ENCODE assay signal across 15 cellular contexts in the genomic region with DNA sequence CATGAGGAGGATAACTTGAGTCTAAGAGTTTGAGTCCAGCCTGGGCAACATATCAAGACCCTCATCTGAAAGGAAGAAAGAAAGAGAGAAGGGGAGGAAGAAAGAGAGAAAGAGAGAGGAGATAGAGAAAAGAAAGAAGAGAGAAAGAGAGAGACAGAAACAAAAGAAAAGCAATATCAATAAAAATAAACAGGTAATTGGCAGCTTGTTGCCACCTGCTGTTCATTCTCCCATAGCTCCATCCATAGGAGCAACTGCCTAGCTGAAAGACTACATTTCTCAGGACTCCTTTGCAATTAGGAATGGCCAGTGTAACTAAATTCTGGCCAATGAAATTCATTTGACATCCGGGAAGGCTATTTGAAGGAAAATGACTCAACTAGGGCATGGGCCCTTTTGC.
"Had no signal": no experiment of that assay in that cellular context is flagged by ENCODE, and none has a peak within 500 bp of the region (broad histone marks: within the 10 kb centered on the region; RNA-seq: fewer than 3 reads in every experiment).

No MANE protein-coding gene starts in this region.

- H3K36me3 Mint-ChIP-seq: natural killer cell treated with Interleukin-12 subunit alpha and Interleukin-12 subunit beta and Interleukin-15 and Interleukin-18, amount 100 ng/mL, for 72 hours; stimulated activated memory B cell treated with anti-CD40 and anti-IgM and Interleukin-4, amounts not matched to agents 10 μg/mL and 1 μg/mL and 100 μg/mL, for 72 hours had no signal

- ATAC-seq: activated CD8-positive, alpha-beta memory T cell treated with anti-CD3 and anti-CD28 coated beads, Interleukin-2, amount 10 ng/mL, durations not matched to agents 7 days and 5 days; gastrocnemius medialis; heart right ventricle; left lobe of liver; natural killer cell treated with Interleukin-12 subunit alpha and Interleukin-12 subunit beta and Interleukin-15 and Interleukin-18, amount 100 ng/mL, for 72 hours; right cardiac atrium; stimulated activated memory B cell treated with anti-CD40 and anti-IgM and Interleukin-4, amounts not matched to agents 10 μg/mL and 1 μg/mL and 100 μg/mL, for 72 hours had no signal

- H3K27ac Mint-ChIP-seq: progenitor cell of endocrine pancreas; stimulated activated memory B cell treated with anti-CD40 and anti-IgM and Interleukin-4, amounts not matched to agents 10 μg/mL and 1 μg/mL and 100 μg/mL, for 72 hours had no signal

- H3K9me3 Mint-ChIP-seq: natural killer cell treated with Interleukin-12 subunit alpha and Interleukin-12 subunit beta and Interleukin-15 and Interleukin-18, amount 100 ng/mL, for 72 hours had no signal

- H3K4me3 ChIP-seq: ascending aorta, gastrocnemius medialis, heart right ventricle, transverse colon had no signal

- H3K4me3 Mint-ChIP-seq: activated CD8-positive, alpha-beta memory T cell treated with anti-CD3 and anti-CD28 coated beads, Interleukin-2, amount 10 ng/mL, durations not matched to agents 7 days and 5 days; natural killer cell treated with Interleukin-12 subunit alpha and Interleukin-12 subunit beta and Interleukin-15 and Interleukin-18, amount 100 ng/mL, for 72 hours; stimulated activated memory B cell treated with anti-CD40 and anti-IgM and Interleukin-4, amounts not matched to agents 10 μg/mL and 1 μg/mL and 100 μg/mL, for 72 hours had no signal

- DNase-seq: activated CD8-positive, alpha-beta memory T cell treated with anti-CD3 and anti-CD28 coated beads, Interleukin-2, amount 10 ng/mL, durations not matched to agents 7 days and 5 days; activated naive CD4-positive, alpha-beta T cell treated with Interleukin-2 at 50 U/mL for 16 hours; gastrocnemius medialis; heart right ventricle; mammary epithelial cell; nucleus accumbens; right cardiac atrium; transverse colon; WERI-Rb-1 had no signal

- H3K36me3 ChIP-seq: ascending aorta, gastrocnemius medialis, heart right ventricle, transverse colon, WERI-Rb-1 had no signal

- H3K9me3 ChIP-seq: ascending aorta, gastrocnemius medialis, heart right ventricle, transverse colon had no signal

- FAIRE-seq: islet of Langerhans had no signal

- H3K27ac ChIP-seq: gastrocnemius medialis, transverse colon, WERI-Rb-1 had no signal

- H3K27me3 ChIP-seq: ascending aorta, gastrocnemius medialis, transverse colon had no signal
